ENCODE assay signal across 2 cellular contexts in genomic region chr7:74730186-74730585, GRCh38. TPM values are rescaled to one million over a fixed set of nuclear protein-coding genes. Genes with fewer than 3 reads are reported as not detected.
"Had no signal": no experiment of that assay in that cellular context is flagged by ENCODE, and none has a peak within 500 bp of the region (broad histone marks: within the 10 kb centered on the region; RNA-seq: fewer than 3 reads in every experiment).

No MANE protein-coding gene starts in this region.

RNA-seq across cellular contexts. Expression of gene NCF1, which starts 43.6 kb away (rescaled TPM):
- total RNA-seq: activated CD4-positive, alpha-beta T cell treated with anti-CD3 and anti-CD28 coated beads, Interleukin-2, amount 10 ng/mL, durations not matched to agents 24 days and 14 days; astrocyte had no signal
